ENCODE assay signal across 3 cellular contexts in the genomic region with DNA sequence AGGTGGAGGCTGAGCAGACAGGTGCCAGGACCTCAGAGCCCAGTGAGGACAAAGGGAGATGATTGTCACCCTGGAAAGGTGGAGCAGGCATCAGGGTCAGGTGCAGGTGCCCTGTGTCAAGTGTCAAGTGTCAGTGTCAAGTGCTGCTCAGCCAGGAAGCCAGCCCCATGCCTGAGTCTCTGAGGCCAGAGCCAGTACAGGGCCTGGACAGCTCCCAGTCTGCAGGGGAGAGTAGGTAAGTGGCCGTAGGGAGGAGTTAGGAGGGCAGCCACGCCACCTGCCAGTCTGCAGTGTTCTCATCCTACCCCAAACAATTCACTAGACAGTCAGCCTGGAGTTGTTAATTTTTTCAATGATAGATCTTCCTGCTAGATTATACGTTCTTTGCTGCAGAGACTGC.
TF ChIP-seq lines count a peak whose summit lies in the region.

No MANE protein-coding gene starts in this region.

TF ChIP-seq in SK-N-SH, 30 proteins besides CTCF, POLR2A, EP300 and RAD21 (continued from another document):
- TF ChIP-seq, protein P1, sequence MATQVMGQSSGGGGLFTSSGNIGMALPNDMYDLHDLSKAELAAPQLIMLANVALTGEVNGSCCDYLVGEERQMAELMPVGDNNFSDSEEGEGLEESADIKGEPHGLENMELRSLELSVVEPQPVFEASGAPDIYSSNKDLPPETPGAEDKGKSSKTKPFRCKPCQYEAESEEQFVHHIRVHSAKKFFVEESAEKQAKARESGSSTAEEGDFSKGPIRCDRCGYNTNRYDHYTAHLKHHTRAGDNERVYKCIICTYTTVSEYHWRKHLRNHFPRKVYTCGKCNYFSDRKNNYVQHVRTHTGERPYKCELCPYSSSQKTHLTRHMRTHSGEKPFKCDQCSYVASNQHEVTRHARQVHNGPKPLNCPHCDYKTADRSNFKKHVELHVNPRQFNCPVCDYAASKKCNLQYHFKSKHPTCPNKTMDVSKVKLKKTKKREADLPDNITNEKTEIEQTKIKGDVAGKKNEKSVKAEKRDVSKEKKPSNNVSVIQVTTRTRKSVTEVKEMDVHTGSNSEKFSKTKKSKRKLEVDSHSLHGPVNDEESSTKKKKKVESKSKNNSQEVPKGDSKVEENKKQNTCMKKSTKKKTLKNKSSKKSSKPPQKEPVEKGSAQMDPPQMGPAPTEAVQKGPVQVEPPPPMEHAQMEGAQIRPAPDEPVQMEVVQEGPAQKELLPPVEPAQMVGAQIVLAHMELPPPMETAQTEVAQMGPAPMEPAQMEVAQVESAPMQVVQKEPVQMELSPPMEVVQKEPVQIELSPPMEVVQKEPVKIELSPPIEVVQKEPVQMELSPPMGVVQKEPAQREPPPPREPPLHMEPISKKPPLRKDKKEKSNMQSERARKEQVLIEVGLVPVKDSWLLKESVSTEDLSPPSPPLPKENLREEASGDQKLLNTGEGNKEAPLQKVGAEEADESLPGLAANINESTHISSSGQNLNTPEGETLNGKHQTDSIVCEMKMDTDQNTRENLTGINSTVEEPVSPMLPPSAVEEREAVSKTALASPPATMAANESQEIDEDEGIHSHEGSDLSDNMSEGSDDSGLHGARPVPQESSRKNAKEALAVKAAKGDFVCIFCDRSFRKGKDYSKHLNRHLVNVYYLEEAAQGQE (IDR thresholded peaks at IDR 0.05; ENCODE audit: low read depth, low read length), result 0 out of 2 replicates have a peak, but pooled peaks have one; percentile 11
- no peak for TF ChIP-seq SIN3A (IDR thresholded peaks at IDR 0.05; ENCODE audit: borderline replicate concordance, low read depth, low read length)
TF ChIP-seq in SK-N-SH: peak in this region for 1.

TF ChIP-seq in SK-N-SH treated with all-trans-retinoic acid at 6 μM for 48 hours, 23 proteins besides CTCF, POLR2A, EP300 and RAD21 (continued from another document):
- no peak for TF ChIP-seq BACH2 (CRISPR knock-in tag; IDR thresholded peaks at IDR 0.05; ENCODE audit: borderline replicate concordance)
- TF ChIP-seq, protein P2, sequence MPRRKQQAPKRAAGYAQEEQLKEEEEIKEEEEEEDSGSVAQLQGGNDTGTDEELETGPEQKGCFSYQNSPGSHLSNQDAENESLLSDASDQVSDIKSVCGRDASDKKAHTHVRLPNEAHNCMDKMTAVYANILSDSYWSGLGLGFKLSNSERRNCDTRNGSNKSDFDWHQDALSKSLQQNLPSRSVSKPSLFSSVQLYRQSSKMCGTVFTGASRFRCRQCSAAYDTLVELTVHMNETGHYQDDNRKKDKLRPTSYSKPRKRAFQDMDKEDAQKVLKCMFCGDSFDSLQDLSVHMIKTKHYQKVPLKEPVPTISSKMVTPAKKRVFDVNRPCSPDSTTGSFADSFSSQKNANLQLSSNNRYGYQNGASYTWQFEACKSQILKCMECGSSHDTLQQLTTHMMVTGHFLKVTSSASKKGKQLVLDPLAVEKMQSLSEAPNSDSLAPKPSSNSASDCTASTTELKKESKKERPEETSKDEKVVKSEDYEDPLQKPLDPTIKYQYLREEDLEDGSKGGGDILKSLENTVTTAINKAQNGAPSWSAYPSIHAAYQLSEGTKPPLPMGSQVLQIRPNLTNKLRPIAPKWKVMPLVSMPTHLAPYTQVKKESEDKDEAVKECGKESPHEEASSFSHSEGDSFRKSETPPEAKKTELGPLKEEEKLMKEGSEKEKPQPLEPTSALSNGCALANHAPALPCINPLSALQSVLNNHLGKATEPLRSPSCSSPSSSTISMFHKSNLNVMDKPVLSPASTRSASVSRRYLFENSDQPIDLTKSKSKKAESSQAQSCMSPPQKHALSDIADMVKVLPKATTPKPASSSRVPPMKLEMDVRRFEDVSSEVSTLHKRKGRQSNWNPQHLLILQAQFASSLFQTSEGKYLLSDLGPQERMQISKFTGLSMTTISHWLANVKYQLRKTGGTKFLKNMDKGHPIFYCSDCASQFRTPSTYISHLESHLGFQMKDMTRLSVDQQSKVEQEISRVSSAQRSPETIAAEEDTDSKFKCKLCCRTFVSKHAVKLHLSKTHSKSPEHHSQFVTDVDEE (CRISPR knock-in tag; IDR thresholded peaks at IDR 0.05), result no peak
- TF ChIP-seq GLIS3 (CRISPR knock-in tag; IDR thresholded peaks at IDR 0.05), result no peak
- no peak for TF ChIP-seq ZNF70 (CRISPR knock-in tag; IDR thresholded peaks at IDR 0.05)
- no peak for TF ChIP-seq ZC3H10 (CRISPR knock-in tag; IDR thresholded peaks at IDR 0.05)
- TF ChIP-seq ZFP30 (CRISPR knock-in tag; IDR thresholded peaks at IDR 0.05), result no peak
- TF ChIP-seq, protein P3, sequence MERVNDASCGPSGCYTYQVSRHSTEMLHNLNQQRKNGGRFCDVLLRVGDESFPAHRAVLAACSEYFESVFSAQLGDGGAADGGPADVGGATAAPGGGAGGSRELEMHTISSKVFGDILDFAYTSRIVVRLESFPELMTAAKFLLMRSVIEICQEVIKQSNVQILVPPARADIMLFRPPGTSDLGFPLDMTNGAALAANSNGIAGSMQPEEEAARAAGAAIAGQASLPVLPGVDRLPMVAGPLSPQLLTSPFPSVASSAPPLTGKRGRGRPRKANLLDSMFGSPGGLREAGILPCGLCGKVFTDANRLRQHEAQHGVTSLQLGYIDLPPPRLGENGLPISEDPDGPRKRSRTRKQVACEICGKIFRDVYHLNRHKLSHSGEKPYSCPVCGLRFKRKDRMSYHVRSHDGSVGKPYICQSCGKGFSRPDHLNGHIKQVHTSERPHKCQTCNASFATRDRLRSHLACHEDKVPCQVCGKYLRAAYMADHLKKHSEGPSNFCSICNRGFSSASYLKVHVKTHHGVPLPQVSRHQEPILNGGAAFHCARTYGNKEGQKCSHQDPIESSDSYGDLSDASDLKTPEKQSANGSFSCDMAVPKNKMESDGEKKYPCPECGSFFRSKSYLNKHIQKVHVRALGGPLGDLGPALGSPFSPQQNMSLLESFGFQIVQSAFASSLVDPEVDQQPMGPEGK (CRISPR knock-in tag; IDR thresholded peaks at IDR 0.05; ENCODE audit: borderline replicate concordance), result no peak
TF ChIP-seq in SK-N-SH treated with all-trans-retinoic acid at 6 μM for 48 hours: peak in this region for 0.

TF ChIP-seq in HEK293, 187 proteins besides CTCF, POLR2A, EP300 and RAD21 (continued from another document):
- TF ChIP-seq, protein P4, sequence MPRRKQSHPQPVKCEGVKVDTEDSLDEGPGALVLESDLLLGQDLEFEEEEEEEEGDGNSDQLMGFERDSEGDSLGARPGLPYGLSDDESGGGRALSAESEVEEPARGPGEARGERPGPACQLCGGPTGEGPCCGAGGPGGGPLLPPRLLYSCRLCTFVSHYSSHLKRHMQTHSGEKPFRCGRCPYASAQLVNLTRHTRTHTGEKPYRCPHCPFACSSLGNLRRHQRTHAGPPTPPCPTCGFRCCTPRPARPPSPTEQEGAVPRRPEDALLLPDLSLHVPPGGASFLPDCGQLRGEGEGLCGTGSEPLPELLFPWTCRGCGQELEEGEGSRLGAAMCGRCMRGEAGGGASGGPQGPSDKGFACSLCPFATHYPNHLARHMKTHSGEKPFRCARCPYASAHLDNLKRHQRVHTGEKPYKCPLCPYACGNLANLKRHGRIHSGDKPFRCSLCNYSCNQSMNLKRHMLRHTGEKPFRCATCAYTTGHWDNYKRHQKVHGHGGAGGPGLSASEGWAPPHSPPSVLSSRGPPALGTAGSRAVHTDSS (tag by site-specific recombination; IDR thresholded peaks at IDR 0.05), result no peak
- TF ChIP-seq, protein P5, sequence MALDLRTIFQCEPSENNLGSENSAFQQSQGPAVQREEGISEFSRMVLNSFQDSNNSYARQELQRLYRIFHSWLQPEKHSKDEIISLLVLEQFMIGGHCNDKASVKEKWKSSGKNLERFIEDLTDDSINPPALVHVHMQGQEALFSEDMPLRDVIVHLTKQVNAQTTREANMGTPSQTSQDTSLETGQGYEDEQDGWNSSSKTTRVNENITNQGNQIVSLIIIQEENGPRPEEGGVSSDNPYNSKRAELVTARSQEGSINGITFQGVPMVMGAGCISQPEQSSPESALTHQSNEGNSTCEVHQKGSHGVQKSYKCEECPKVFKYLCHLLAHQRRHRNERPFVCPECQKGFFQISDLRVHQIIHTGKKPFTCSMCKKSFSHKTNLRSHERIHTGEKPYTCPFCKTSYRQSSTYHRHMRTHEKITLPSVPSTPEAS (tag by site-specific recombination; IDR thresholded peaks at IDR 0.05), result no peak
TF ChIP-seq in HEK293: peak in this region for 1.
